In genomic region chr16:75550211-75550662, GRCh38 we compare ENCODE assay signal across 8 cellular contexts. TPM values are rescaled to one million over a fixed set of nuclear protein-coding genes. Genes with fewer than 3 reads are reported as not detected.
A peak's percentile ranks its signal among the peaks of the same experiment; 100 is the strongest.
DNase-seq lines count a peak whose midpoint lies in the region; ATAC-seq, FAIRE-seq and TF ChIP-seq lines count a peak whose summit lies in the region.

No MANE protein-coding gene starts in this region.

- H3K4me3 ChIP-seq in AG09309 (ENCODE audit: control insufficient read depth, low read depth, low read length) (no peak overlapping the region), keratinocyte (ENCODE audit: control insufficient read depth in 2 of 3, extremely low read depth in 1 of 3, insufficient read depth in 2 of 3, low read depth in 1 of 3, low read length in 3 of 3) (no peak overlapping the region), suprapubic skin (peak overlapping the region; percentile 16), neuronal stem cell (ENCODE audit: low read length in 2 of 2) (no peak overlapping the region)

- H2AK5ac ChIP-seq in neuronal stem cell (ENCODE audit: low read depth, low read length): no peak overlapping the region

- H3K27ac ChIP-seq in keratinocyte (ENCODE audit: control insufficient read depth, insufficient read depth, low read length): no peak overlapping the region
- peak overlapping the region; percentile 55 for H3K27ac ChIP-seq in suprapubic skin
- no peak overlapping the region for H3K27ac ChIP-seq in neuronal stem cell (replicated peaks; ENCODE audit: low read length)

- H3K4me1 ChIP-seq in keratinocyte (ENCODE audit: control insufficient read depth, extremely low read depth, insufficient read depth, low read length) (peaks cover 3% of the 10 kb centered on the region), suprapubic skin (peaks cover 7% of the 10 kb centered on the region), neuronal stem cell (ENCODE audit: control insufficient read depth in 2 of 2, insufficient read depth in 1 of 2, low read depth in 1 of 2, low read length in 2 of 2) (peaks cover 0 to 2% of the 10 kb centered on the region in 2 donors)

- H2BK12ac ChIP-seq in neuronal stem cell (ENCODE audit: low read length): no peak overlapping the region

- peaks cover 1% of the 10 kb centered on the region for H3K79me1 ChIP-seq in neuronal stem cell (ENCODE audit: low read depth, low read length)

- H2BK120ac ChIP-seq in neuronal stem cell (ENCODE audit: low read depth, low read length): no peak overlapping the region

- no peaks in the 10 kb centered on the region for H3K79me2 ChIP-seq in keratinocyte (ENCODE audit: control insufficient read depth, insufficient read depth, low read length)

- no peak overlapping the region for H3K4me2 ChIP-seq in keratinocyte (ENCODE audit: control insufficient read depth, extremely low read depth, insufficient read depth, low read depth, low read length)
- H3K4me2 ChIP-seq in neuronal stem cell (ENCODE audit: insufficient read depth, low read length, poor library complexity, severe bottlenecking): no peak overlapping the region

- TF ChIP-seq CTCF in AG09309 (IDR thresholded peaks at IDR 0.05; ENCODE audit: control insufficient read depth, insufficient read depth, low read depth, low read length, missing control alignments): peak; percentile 52
- peak; percentile 66 to 74 (median 72) for TF ChIP-seq CTCF in keratinocyte (optimal IDR thresholded peaks at IDR 0.05 in 1 of 3, IDR thresholded peaks at IDR 0.05 in 1 of 3, conservative IDR thresholded peaks at IDR 0.05 in 1 of 3; ENCODE audit: extremely low read depth in 1 of 3, insufficient read depth in 2 of 3, low read length in 3 of 3)
- peak in 1 of 2 donors; percentile 30 for TF ChIP-seq CTCF in suprapubic skin (IDR thresholded peaks at IDR 0.05)

- no peak overlapping the region for H3K9ac ChIP-seq in keratinocyte (ENCODE audit: control insufficient read depth, extremely low read depth, insufficient read depth, low read length)
- no peak overlapping the region for H3K9ac ChIP-seq in neuronal stem cell (ENCODE audit: low read depth, low read length, poor library complexity)

- H3K23ac ChIP-seq in neuronal stem cell (ENCODE audit: low read depth, low read length, poor library complexity): no peak overlapping the region

- H4K91ac ChIP-seq in neuronal stem cell (ENCODE audit: low read depth, low read length, poor library complexity): no peak overlapping the region

- H2BK15ac ChIP-seq in neuronal stem cell (ENCODE audit: low read length): no peak overlapping the region

- TF ChIP-seq POLR2A in GM12891 (IDR thresholded peaks at IDR 0.05; ENCODE audit: low read depth, low read length) (no peak), suprapubic skin (IDR thresholded peaks at IDR 0.05) (no peak)

- in situ Hi-C loops in T47D (cut with HindIII; ENCODE audit: low pct_unique_long_range_greater_than_20kb, low sequenced_read_pairs): no loop called here

- DNase-seq in AG09309 (ENCODE audit: low read depth) (no peak), GM12891 (ENCODE audit: insufficient read length, low spot score) (no peak), NCI-H226 (peak; percentile 59), T47D (ENCODE audit: low read depth in 1 of 2, low spot score in 1 of 2) (peak; percentile 21 to 54), keratinocyte (ENCODE audit: low read depth, low spot score) (no peak), suprapubic skin (ENCODE audit: low spot score in 2 of 2) (no peak), neuronal stem cell (ENCODE audit: low spot score) (no peak)

- no peak overlapping the region for H3K4ac ChIP-seq in neuronal stem cell (ENCODE audit: low read length)

- H2AFZ ChIP-seq in keratinocyte (ENCODE audit: control insufficient read depth, low read length) (no peak overlapping the region), neuronal stem cell (ENCODE audit: low read length) (no peak overlapping the region)

- FAIRE-seq in GM12891 (lab: Jason Lieb, UNC) (peak; percentile 75), keratinocyte (lab: Jason Lieb, UNC) (peak; percentile 20)

- 58% methylated on average over 7 of the region's 7 CpGs for WGBS in suprapubic skin
- no CpG with 5 or more reads among the region's 7 CpGs for WGBS in neuronal stem cell (ENCODE audit: extremely low coverage in 2 of 2, insufficient read length in 2 of 2, insufficient replicate concordance in 1 of 2), 2 donors

- no peak for TF ChIP-seq EP300 in suprapubic skin (IDR thresholded peaks at IDR 0.05)

- no peak overlapping the region for H2BK5ac ChIP-seq in neuronal stem cell (ENCODE audit: low read length)

- dilution Hi-C loops in keratinocyte (cut with MboI; ENCODE audit: extremely low pct_ligation_motif_present, low sequenced_read_pairs): no loop called here

- H3K27me3 ChIP-seq in keratinocyte (ENCODE audit: control insufficient read depth, extremely low read depth, insufficient read depth, low read length) (no peaks in the 10 kb centered on the region), suprapubic skin (no peaks in the 10 kb centered on the region), neuronal stem cell (ENCODE audit: control insufficient read depth in 3 of 3, insufficient read depth in 3 of 3, low read depth in 1 of 3, low read length in 3 of 3) (no peaks in the 10 kb centered on the region)

- H4K20me1 ChIP-seq in keratinocyte (ENCODE audit: control insufficient read depth, extremely low read depth, insufficient read depth, low read length): no peaks in the 10 kb centered on the region

- H3K9me1 ChIP-seq in keratinocyte (ENCODE audit: control insufficient read depth, extremely low read depth, insufficient read depth, low read length): no peaks in the 10 kb centered on the region

- no peak overlapping the region for H3K18ac ChIP-seq in neuronal stem cell (ENCODE audit: low read length)

- peak; percentile 75 for ATAC-seq in HG02642 (IDR thresholded peaks at IDR 0.05; ENCODE audit: poor library complexity, unreplicated experiment)

- no peaks in the 10 kb centered on the region for H3K36me3 ChIP-seq in keratinocyte (ENCODE audit: control insufficient read depth in 2 of 2, extremely low read depth in 1 of 2, insufficient read depth in 2 of 2, low read length in 2 of 2)
- no peaks in the 10 kb centered on the region for H3K36me3 ChIP-seq in suprapubic skin
- peaks cover 0 to 3% of the 10 kb centered on the region in 2 donors for H3K36me3 ChIP-seq in neuronal stem cell (replicated peaks in 1 of 2; ENCODE audit: control insufficient read depth in 2 of 2, insufficient read depth in 2 of 2, low read length in 2 of 2)

- H3K9me3 ChIP-seq in keratinocyte (ENCODE audit: control insufficient read depth, low read depth, low read length): no peaks in the 10 kb centered on the region
- no peaks in the 10 kb centered on the region for H3K9me3 ChIP-seq in suprapubic skin
- H3K9me3 ChIP-seq in neuronal stem cell (replicated peaks in 1 of 2; ENCODE audit: control insufficient read depth in 2 of 2, insufficient read depth in 1 of 2, low read depth in 1 of 2, low read length in 2 of 2): no peaks in the 10 kb centered on the region

- no peak overlapping the region for H3K14ac ChIP-seq in neuronal stem cell (ENCODE audit: low read length)

- no peak overlapping the region for H4K8ac ChIP-seq in neuronal stem cell (ENCODE audit: low read depth, low read length)

RNA-seq across cellular contexts. Expression of gene TMEM231, which starts 5.8 kb away (rescaled TPM):
- polyA plus RNA-seq in GM12891 (2012; ENCODE audit: low read depth, missing spikeins): 3.5 TPM
- polyA plus RNA-seq in keratinocyte: 11.0 to 15.9 TPM (median 11.7 TPM) in 3 replicates
- 2.0 TPM for polyA plus RNA-seq in keratinocyte (2011; ENCODE audit: low read depth)
- polyA plus RNA-seq in keratinocyte (2011; cell fraction: cytosol; rRNA removed): 10.4 and 11.8 TPM in 2 replicates
- 21.7 and 30.6 TPM in 2 replicates for polyA plus RNA-seq in keratinocyte (2011; cell fraction: nucleus; rRNA removed)
- polyA plus RNA-seq in keratinocyte (2012; ENCODE audit: low replicate concordance): 6.6 and 6.7 TPM in 2 replicates
- 32.9 to 53.0 TPM (median 35.4 TPM) in 3 replicates for polyA minus RNA-seq in keratinocyte
- polyA minus RNA-seq in keratinocyte (2011; cell fraction: cytosol; rRNA and poly(A)+ RNA removed): 12.7 TPM
- polyA minus RNA-seq in keratinocyte (2011; cell fraction: nucleus; rRNA and poly(A)+ RNA removed): 16.7 and 21.5 TPM in 2 replicates
- 10 to 100 TPM in 2 of 4 donors, 1 to 10 TPM in 2; 6.0 to 11.9 (median 9.3) TPM for total RNA-seq in suprapubic skin
- polyA plus RNA-seq in neuronal stem cell (2013, experiment 1 of 2): 32.6 TPM
- polyA plus RNA-seq in neuronal stem cell (2013, experiment 2 of 2): 30.7 TPM

RNA-seq across cellular contexts. Expression of gene CHST5, which starts 14.3 kb away (rescaled TPM):
- 0.15 TPM for polyA plus RNA-seq in GM12891 (2012; ENCODE audit: low read depth, missing spikeins)
- 0.08 to 0.19 TPM (median 0.12 TPM) in 3 replicates for polyA plus RNA-seq in keratinocyte
- polyA plus RNA-seq in keratinocyte (2011; ENCODE audit: low read depth): not detected
- polyA plus RNA-seq in keratinocyte (2011; cell fraction: cytosol; rRNA removed): not detected in 2 replicates
- polyA plus RNA-seq in keratinocyte (2011; cell fraction: nucleus; rRNA removed): 0.38 and 0.40 TPM in 2 replicates
- 0.10 TPM in 1 of 2 replicates, not detected in the other for polyA plus RNA-seq in keratinocyte (2012; ENCODE audit: low replicate concordance)
- 0.16 TPM in 1 of 3 replicates, not detected in the others for polyA minus RNA-seq in keratinocyte
- not detected for polyA minus RNA-seq in keratinocyte (2011; cell fraction: cytosol; rRNA and poly(A)+ RNA removed)
- not detected in 2 replicates for polyA minus RNA-seq in keratinocyte (2011; cell fraction: nucleus; rRNA and poly(A)+ RNA removed)
- under 1 TPM in 2 of 4 donors, not detected in 2; 0.31 to 0.56 TPM for total RNA-seq in suprapubic skin
- 0.57 TPM for polyA plus RNA-seq in neuronal stem cell (2013, experiment 1 of 2)
- 1.0 TPM for polyA plus RNA-seq in neuronal stem cell (2013, experiment 2 of 2)

RNA-seq across cellular contexts. Expression of gene GABARAPL2, which starts 15.9 kb away (rescaled TPM):
- polyA plus RNA-seq in GM12891 (2012; ENCODE audit: low read depth, missing spikeins): 93.0 TPM
- polyA plus RNA-seq in keratinocyte: 83.2 to 95.8 TPM (median 93.2 TPM) in 3 replicates
- polyA plus RNA-seq in keratinocyte (2011; ENCODE audit: low read depth): 101 TPM
- polyA plus RNA-seq in keratinocyte (2011; cell fraction: cytosol; rRNA removed): 97.2 and 154 TPM in 2 replicates
- 63.6 and 67.4 TPM in 2 replicates for polyA plus RNA-seq in keratinocyte (2011; cell fraction: nucleus; rRNA removed)
- 93.6 and 222 TPM in 2 replicates for polyA plus RNA-seq in keratinocyte (2012; ENCODE audit: low replicate concordance)
- polyA minus RNA-seq in keratinocyte: 10.0 to 31.2 TPM (median 24.8 TPM) in 3 replicates
- 28.6 TPM for polyA minus RNA-seq in keratinocyte (2011; cell fraction: cytosol; rRNA and poly(A)+ RNA removed)
- 9.1 and 10.5 TPM in 2 replicates for polyA minus RNA-seq in keratinocyte (2011; cell fraction: nucleus; rRNA and poly(A)+ RNA removed)
- 100 to 1,000 TPM in 2 of 4 donors, 10 to 100 TPM in 2; 76.2 to 135 (median 99.6) TPM for total RNA-seq in suprapubic skin
- 95.6 TPM for polyA plus RNA-seq in neuronal stem cell (2013, experiment 1 of 2)
- polyA plus RNA-seq in neuronal stem cell (2013, experiment 2 of 2): 94.7 TPM

RNA-seq across cellular contexts. Expression of gene CHST6, which starts 55.0 kb away (rescaled TPM):
- polyA plus RNA-seq in GM12891 (2012; ENCODE audit: low read depth, missing spikeins): 1.0 TPM
- polyA plus RNA-seq in keratinocyte: 0.03 to 0.27 TPM (median 0.14 TPM) in 3 replicates
- 0.07 TPM for polyA plus RNA-seq in keratinocyte (2011; ENCODE audit: low read depth)
- polyA plus RNA-seq in keratinocyte (2011; cell fraction: cytosol; rRNA removed): 0.04 TPM in 2 replicates
- polyA plus RNA-seq in keratinocyte (2011; cell fraction: nucleus; rRNA removed): 0.23 and 0.32 TPM in 2 replicates
- polyA plus RNA-seq in keratinocyte (2012; ENCODE audit: low replicate concordance): 0.14 and 0.47 TPM in 2 replicates
- polyA minus RNA-seq in keratinocyte: 0.03 to 0.59 TPM (median 0.06 TPM) in 3 replicates
- polyA minus RNA-seq in keratinocyte (2011; cell fraction: cytosol; rRNA and poly(A)+ RNA removed): 0.19 TPM
- 0.47 and 0.53 TPM in 2 replicates for polyA minus RNA-seq in keratinocyte (2011; cell fraction: nucleus; rRNA and poly(A)+ RNA removed)
- under 1 TPM in 3 of 4 donors, not detected in 1; 0.17 to 0.73 (median 0.30) TPM for total RNA-seq in suprapubic skin
- polyA plus RNA-seq in neuronal stem cell (2013, experiment 1 of 2): 9.0 TPM
- polyA plus RNA-seq in neuronal stem cell (2013, experiment 2 of 2): 9.3 TPM

Comparison
In these comparisons a context has a peak if more than half of its experiments do, and no peak if none do; other contexts are left out.
1. DNase-seq: peak in NCI-H226 (single experiment) and T47D (2 of 2); none in AG09309 (single experiment), GM12891 (single experiment), keratinocyte (single experiment), suprapubic skin (0 of 2) and neuronal stem cell (single experiment).